11 cellular contexts compared by ENCODE assay signal in genomic region chr2:238163494-238164198, GRCh38. TPM values are rescaled to one million over a fixed set of nuclear protein-coding genes. Genes with fewer than 3 reads are reported as not detected.
DNase-seq lines count a peak whose midpoint lies in the region; ATAC-seq, FAIRE-seq and TF ChIP-seq lines count a peak whose summit lies in the region.
"Had no signal": no experiment of that assay in that cellular context is flagged by ENCODE, and none has a peak within 500 bp of the region (broad histone marks: within the 10 kb centered on the region; RNA-seq: fewer than 3 reads in every experiment).

No MANE protein-coding gene starts in this region.

- no peak for ATAC-seq in HG03280 (IDR thresholded peaks at IDR 0.05; ENCODE audit: unreplicated experiment)

- no peaks in the 10 kb centered on the region for H4K20me1 ChIP-seq in osteoblast (ENCODE audit: insufficient read depth, low read length)

- H3K4me2 ChIP-seq in osteoblast (ENCODE audit: insufficient read depth, low read length), result peak overlapping the region; percentile 57

- intact Hi-C loops in esophagus muscularis mucosa (cut with DNase I), result no loop called here

- H3K79me2 ChIP-seq in osteoblast (ENCODE audit: insufficient read depth, low read length), result no peaks in the 10 kb centered on the region

- H3K4me3 ChIP-seq in esophagus muscularis mucosa (peak overlapping the region; percentile 18 to 43 (median 30)), osteoblast (ENCODE audit: insufficient read depth, low read length) (peak overlapping the region; percentile 54)

- TF ChIP-seq EP300 in esophagus muscularis mucosa (IDR thresholded peaks at IDR 0.05), result no peak

- FAIRE-seq in GM12892 (lab: Jason Lieb, UNC), result no peak
- FAIRE-seq: pancreas had no signal

- no peak overlapping the region for H3K27ac ChIP-seq in esophagus muscularis mucosa (replicated peaks in 1 of 4)
- H3K27ac ChIP-seq in osteoblast (ENCODE audit: low read depth, low read length), result no peak overlapping the region
- H3K27ac ChIP-seq: pancreas had no signal

- peak; percentile 31 for DNase-seq in GM10266 (ENCODE audit: extremely low spot score)
- DNase-seq in NCI-H1105 treated with DMSO at 0.1 percent for 48 hours (lab: John Stamatoyannopoulos, UW), result peak; percentile 9
- no peak for DNase-seq in esophagus muscularis mucosa (ENCODE audit: extremely low spot score)
- DNase-seq in osteoblast (ENCODE audit: insufficient read length, low spot score, missing footprints), result peak; percentile 84
- no peak for DNase-seq in COLO668 (lab: John Stamatoyannopoulos, UW; ENCODE audit: unreplicated experiment)
- DNase-seq in GM12892 (ENCODE audit: insufficient read length), result no peak
- DNase-seq: activated CD4-positive, alpha-beta T cell treated with anti-CD3 and anti-CD28 coated beads, Interleukin-2, amount 50 U/mL, for 4 hours; Kasumi-1; SW 1271 had no signal

- no peak overlapping the region for H2AFZ ChIP-seq in osteoblast (ENCODE audit: low read length)

- TF ChIP-seq POLR2A in esophagus muscularis mucosa (IDR thresholded peaks at IDR 0.05; ENCODE audit: low read depth), result no peak
- no peak for TF ChIP-seq POLR2A in GM12892 (IDR thresholded peaks at IDR 0.05; ENCODE audit: low read depth, low read length)

- WGBS in esophagus muscularis mucosa, result 12% methylated on average over 14 of the region's 95 CpGs

- peaks cover 0 to 24% (median 15%) of the 10 kb centered on the region in 4 donors for H3K36me3 ChIP-seq in esophagus muscularis mucosa
- H3K36me3 ChIP-seq in osteoblast (ENCODE audit: insufficient read depth, low read length), result no peaks in the 10 kb centered on the region
- H3K36me3 ChIP-seq: pancreas had no signal

- H3K4me1 ChIP-seq in esophagus muscularis mucosa (peaks cover 6 to 37% (median 31%) of the 10 kb centered on the region in 4 donors), osteoblast (ENCODE audit: insufficient read depth, low read length) (peaks cover 13% of the 10 kb centered on the region)

- TF ChIP-seq CTCF in GM10266 (IDR thresholded peaks at IDR 0.05; ENCODE audit: control insufficient read depth, insufficient read depth, low read depth, missing control alignments) (no peak), esophagus muscularis mucosa (IDR thresholded peaks at IDR 0.05) (no peak), osteoblast (IDR thresholded peaks at IDR 0.05; ENCODE audit: extremely low read depth, low read depth, low read length) (no peak)

- no peaks in the 10 kb centered on the region for H3K9me3 ChIP-seq in esophagus muscularis mucosa
- no peaks in the 10 kb centered on the region for H3K9me3 ChIP-seq in osteoblast (ENCODE audit: low read depth, low read length)
- H3K9me3 ChIP-seq: pancreas had no signal

- H3K27me3 ChIP-seq in esophagus muscularis mucosa (peaks cover 0 to 59% (median 19%) of the 10 kb centered on the region in 4 donors), osteoblast (ENCODE audit: insufficient read depth, low read length) (peaks cover 6% of the 10 kb centered on the region)
- H3K27me3 ChIP-seq: pancreas had no signal

RNA-seq across cellular contexts. Expression of gene ERFE, which starts 4.9 kb away (rescaled TPM):
- total RNA-seq in esophagus muscularis mucosa (under 1 TPM in 2 of 4 donors, not detected in 2; 0.39 to 0.66 TPM), osteoblast (0.88 and 1.8 TPM in 2 replicates)
- polyA plus RNA-seq in GM12892 (2012; ENCODE audit: missing spikeins), result not detected

RNA-seq across cellular contexts. Expression of gene KLHL30, which starts 25.2 kb away (rescaled TPM):
- total RNA-seq in esophagus muscularis mucosa (1 to 10 TPM; 1.2 to 8.0 (median 4.4) TPM), osteoblast (under 0.01 TPM in 2 replicates)
- polyA plus RNA-seq in GM12892 (2012; ENCODE audit: missing spikeins), result not detected

RNA-seq across cellular contexts. Expression of gene ILKAP, which starts 39.8 kb away (rescaled TPM):
- total RNA-seq in esophagus muscularis mucosa (10 to 100 TPM; 27.3 to 36.0 (median 34.3) TPM), osteoblast (24.2 and 24.5 TPM in 2 replicates)
- polyA plus RNA-seq in GM12892 (2012; ENCODE audit: missing spikeins), result 31.2 TPM

Comparison
In these comparisons a context has a peak if more than half of its experiments do, and no peak if none do; other contexts are left out.
1. DNase-seq: peak in GM10266 (single experiment), NCI-H1105 treated with DMSO at 0.1 percent for 48 hours (single experiment) and osteoblast (single experiment); none in esophagus muscularis mucosa (single experiment), COLO668 (single experiment) and GM12892 (single experiment).